Comparison of ENCODE assay signal across 8 cellular contexts in the genomic region with DNA sequence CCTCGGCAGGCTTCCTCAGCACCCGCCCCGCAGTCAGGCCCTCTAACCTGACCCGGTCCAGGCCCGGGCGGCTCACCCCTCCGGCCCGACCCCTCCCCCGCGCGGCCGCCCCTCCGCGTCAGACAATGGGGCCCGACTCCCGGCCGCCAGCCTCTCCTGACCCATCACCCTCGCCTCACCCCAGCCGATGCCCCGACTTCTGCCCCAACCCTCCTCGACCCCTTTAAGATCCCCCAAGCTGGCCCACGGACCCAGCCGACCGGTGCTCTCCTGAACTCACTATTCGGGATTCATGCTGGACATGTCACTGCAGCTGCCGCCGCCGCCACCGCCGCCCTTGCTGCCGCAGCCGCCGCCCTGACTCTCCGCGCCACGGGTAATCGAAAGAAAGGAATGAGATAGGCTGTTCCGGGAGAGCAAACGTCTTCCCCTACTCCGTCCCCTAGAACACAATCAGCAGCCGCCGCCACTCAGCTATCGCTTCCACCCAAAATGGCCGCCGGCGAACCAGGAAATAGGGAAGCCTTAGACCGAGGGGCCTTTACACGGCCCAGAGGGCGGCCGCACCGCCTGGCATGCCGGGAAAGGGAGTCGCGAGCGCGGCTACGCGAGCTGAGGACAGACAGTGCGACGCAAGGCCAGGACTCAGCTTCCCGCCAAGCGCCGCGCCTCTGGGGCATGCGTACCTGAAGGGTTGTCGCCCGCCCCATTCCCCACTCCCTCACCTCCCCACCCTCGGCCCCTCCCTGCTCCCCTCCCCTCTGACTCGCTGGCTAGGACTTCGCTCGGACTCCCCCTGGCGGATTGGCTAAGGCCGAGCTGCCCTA. TPM values are rescaled to one million over a fixed set of nuclear protein-coding genes. Genes with fewer than 3 reads are reported as not detected.
DNase-seq lines count a peak whose midpoint lies in the region; TF ChIP-seq lines count a peak whose summit lies in the region.

Gene RAB1A (minus strand): TSS at position 494 of the 827 bp plus-strand sequence. CDS start 191 bp downstream, at position 303.

- no peak within 1 kb of the TSS for H3K4ac ChIP-seq in neuronal stem cell (ENCODE audit: low read length)

- H3K36me3 ChIP-seq in GM06990 (ENCODE audit: control insufficient read depth, insufficient read depth, low read length) (no peaks in the 10 kb centered on the region), neuronal stem cell (replicated peaks in 1 of 2; ENCODE audit: control insufficient read depth in 2 of 2, insufficient read depth in 2 of 2, low read length in 2 of 2) (no peaks in the 10 kb centered on the region)

- H3K79me1 ChIP-seq in neuronal stem cell (ENCODE audit: low read depth, low read length) = peaks cover 3% of the 10 kb centered on the region

- peaks cover 4 to 6% of the 10 kb centered on the region in 2 donors for H3K4me1 ChIP-seq in neuronal stem cell (ENCODE audit: control insufficient read depth in 2 of 2, insufficient read depth in 1 of 2, low read depth in 1 of 2, low read length in 2 of 2)

- in situ Hi-C loops in SK-MEL-5 (cut with HindIII; ENCODE audit: low pct_unique_long_range_greater_than_20kb, low sequenced_read_pairs) = no loop called here

- no peaks in the 10 kb centered on the region for H3K27me3 ChIP-seq in GM06990 (replicated peaks; ENCODE audit: control insufficient read depth, insufficient read depth, low read length)
- no peaks in the 10 kb centered on the region for H3K27me3 ChIP-seq in neuronal stem cell (ENCODE audit: control insufficient read depth in 3 of 3, insufficient read depth in 3 of 3, low read depth in 1 of 3, low read length in 3 of 3)

- peak within 1 kb of the TSS; percentile 95 for H2AFZ ChIP-seq in neuronal stem cell (ENCODE audit: low read length)

- H4K91ac ChIP-seq in neuronal stem cell (ENCODE audit: low read depth, low read length, poor library complexity) = no peak within 1 kb of the TSS

- no peaks in the 10 kb centered on the region for H3K9me3 ChIP-seq in neuronal stem cell (replicated peaks in 1 of 2; ENCODE audit: control insufficient read depth in 2 of 2, insufficient read depth in 1 of 2, low read depth in 1 of 2, low read length in 2 of 2)

- no peak within 1 kb of the TSS for H2BK120ac ChIP-seq in neuronal stem cell (ENCODE audit: low read depth, low read length)

- H3K23ac ChIP-seq in neuronal stem cell (ENCODE audit: low read depth, low read length, poor library complexity) = peak within 1 kb of the TSS; percentile 98

- H3K4me2 ChIP-seq in neuronal stem cell (ENCODE audit: insufficient read depth, low read length, poor library complexity, severe bottlenecking) = peak within 1 kb of the TSS; percentile 50

- peak within 1 kb of the TSS; percentile 92 for H3K27ac ChIP-seq in neuronal stem cell (replicated peaks; ENCODE audit: low read length)

- H2BK12ac ChIP-seq in neuronal stem cell (ENCODE audit: low read length) = no peak within 1 kb of the TSS

- no CpG with 5 or more reads among the region's 73 CpGs for WGBS in neuronal stem cell (ENCODE audit: extremely low coverage in 2 of 2, insufficient read length in 2 of 2, insufficient replicate concordance in 1 of 2), 2 donors

- H3K18ac ChIP-seq in neuronal stem cell (ENCODE audit: low read length) = peak within 1 kb of the TSS; percentile 98

- DNase-seq in GM06990 (ENCODE audit: extremely low read depth, insufficient read length) = peak; percentile 99
- peak; percentile 97 for DNase-seq in HFF-Myc (ENCODE audit: extremely low read depth, low read depth)
- DNase-seq in MV-4-11 (lab: John Stamatoyannopoulos, UW) = peak; percentile 99
- peak; percentile 100 for DNase-seq in SK-MEL-5 (ENCODE audit: low read depth, low spot score)
- DNase-seq in activated naive CD4-positive, alpha-beta T cell treated with Interleukin-2 at 50 U/mL for 16 hours = peak; percentile 99
- peak; percentile 98 for DNase-seq in foreskin melanocyte
- DNase-seq in neuronal stem cell (ENCODE audit: low spot score) = peak; percentile 99

- H2AK5ac ChIP-seq in neuronal stem cell (ENCODE audit: low read depth, low read length) = peak within 1 kb of the TSS; percentile 57

- H4K8ac ChIP-seq in neuronal stem cell (ENCODE audit: low read depth, low read length) = peak within 1 kb of the TSS; percentile 50

- peak; percentile 44 for TF ChIP-seq CTCF in GM06990 (IDR thresholded peaks at IDR 0.05; ENCODE audit: insufficient read depth, low read length, poor library complexity, severe bottlenecking)
- peak; percentile 16 for TF ChIP-seq CTCF in HFF-Myc (IDR thresholded peaks at IDR 0.05; ENCODE audit: low read depth, low read length, missing control alignments)
- TF ChIP-seq CTCF in subcutaneous adipose tissue (IDR thresholded peaks at IDR 0.05; ENCODE audit: low read depth) = no peak

- peak within 1 kb of the TSS; percentile 99 for H3K9ac ChIP-seq in neuronal stem cell (ENCODE audit: low read depth, low read length, poor library complexity)

- peak within 1 kb of the TSS; percentile 93 for H2BK5ac ChIP-seq in neuronal stem cell (ENCODE audit: low read length)

- H3K14ac ChIP-seq in neuronal stem cell (ENCODE audit: low read length) = peak within 1 kb of the TSS; percentile 100

- H2BK15ac ChIP-seq in neuronal stem cell (ENCODE audit: low read length) = no peak within 1 kb of the TSS

- H3K4me3 ChIP-seq in GM06990 (replicated peaks; ENCODE audit: low read depth, low read length) (peak within 1 kb of the TSS; percentile 99), HFF-Myc (replicated peaks; ENCODE audit: low read depth, low read length) (peak within 1 kb of the TSS; percentile 80), neuronal stem cell (ENCODE audit: low read length in 2 of 2) (peak within 1 kb of the TSS; percentile 62 to 97)

RNA-seq across cellular contexts. Expression of gene RAB1A, which starts in this region (rescaled TPM):
- 229 and 236 TPM in 2 replicates for total RNA-seq in SK-MEL-5 (2014; rRNA removed; shearing (Covaris generic))
- polyA plus RNA-seq in SK-MEL-5 (2015; cell fraction: cytosol; rRNA removed) = 171 and 202 TPM in 2 replicates
- polyA plus RNA-seq in SK-MEL-5 (2015; cell fraction: nucleus; rRNA removed) = 35.6 and 41.1 TPM in 2 replicates
- polyA plus RNA-seq in neuronal stem cell (2013, experiment 1 of 2) = 146 TPM
- 149 TPM for polyA plus RNA-seq in neuronal stem cell (2013, experiment 2 of 2)
- total RNA-seq in subcutaneous adipose tissue = 100 to 1,000 TPM in 3 of 4 donors, 10 to 100 TPM in 1; 91.2 to 216 (median 115) TPM

Comparison
In these comparisons a context has a peak if more than half of its experiments do, and no peak if none do; other contexts are left out.
1. Peak in every context shown above with its lines: DNase-seq, H3K4me3 ChIP-seq and H3K27ac ChIP-seq.